In genomic region chr12:90965204-90965603, GRCh38 we compare ENCODE assay signal across 4 cellular contexts.
A peak's percentile ranks its signal among the peaks of the same experiment; 100 is the strongest.
TF ChIP-seq lines count a peak whose summit lies in the region.

No MANE protein-coding gene starts in this region.

TF ChIP-seq in SK-N-SH treated with all-trans-retinoic acid at 6 μM for 48 hours, 23 proteins besides CTCF, POLR2A, EP300 and RAD21:
- peak; percentile 84 for TF ChIP-seq ZNF8 (CRISPR knock-in tag; IDR thresholded peaks at IDR 0.05)
- TF ChIP-seq GLIS3 (CRISPR knock-in tag; IDR thresholded peaks at IDR 0.05), result no peak
- TF ChIP-seq OSR1 (CRISPR knock-in tag; IDR thresholded peaks at IDR 0.05), result no peak
- TF ChIP-seq ZFP3 (CRISPR knock-in tag; IDR thresholded peaks at IDR 0.05), result no peak

TF ChIP-seq in SK-N-SH, 30 proteins besides CTCF, POLR2A, EP300 and RAD21 (continues in another document):
- no peak for TF ChIP-seq RCOR1 (IDR thresholded peaks at IDR 0.05; ENCODE audit: low read length)
- TF ChIP-seq MEF2A (IDR thresholded peaks at IDR 0.05; ENCODE audit: borderline replicate concordance, low read depth), result no peak
- no peak for TF ChIP-seq TAF1 (IDR thresholded peaks at IDR 0.05; ENCODE audit: borderline replicate concordance, low read depth, low read length)
- TF ChIP-seq PBX3 (IDR thresholded peaks at IDR 0.05), result no peak
- no peak for TF ChIP-seq NRF1 (IDR thresholded peaks at IDR 0.05; ENCODE audit: low read depth, low read length)
- no peak for TF ChIP-seq MXI1 (IDR thresholded peaks at IDR 0.05; ENCODE audit: low read depth, low read length)
- no peak for TF ChIP-seq RXRA (IDR thresholded peaks at IDR 0.05; ENCODE audit: borderline replicate concordance, low read depth)
- TF ChIP-seq REST (IDR thresholded peaks at IDR 0.05; ENCODE audit: low read depth, low read length), result no peak
- TF ChIP-seq ELF1 (IDR thresholded peaks at IDR 0.05), result no peak
- no peak for TF ChIP-seq SIN3A (IDR thresholded peaks at IDR 0.05; ENCODE audit: borderline replicate concordance, low read depth, low read length)
- no peak for TF ChIP-seq YY1 (IDR thresholded peaks at IDR 0.05; ENCODE audit: low read depth)
- TF ChIP-seq ZBTB33 (IDR thresholded peaks at IDR 0.05; ENCODE audit: borderline replicate concordance, low read depth), result no peak
- TF ChIP-seq GATA2 (CRISPR knock-in tag; IDR thresholded peaks at IDR 0.05), result no peak

TF ChIP-seq in IMR-90, 13 proteins besides CTCF, POLR2A, EP300 and RAD21:
- no peak for TF ChIP-seq SMC3 (IDR thresholded peaks at IDR 0.05; ENCODE audit: low read depth, low read length)
- TF ChIP-seq NFE2L2 (IDR thresholded peaks at IDR 0.05; ENCODE audit: low read depth, low read length), result peak; percentile 72

TF ChIP-seq in GM12878, 131 proteins besides CTCF, POLR2A, EP300 and RAD21:
- TF ChIP-seq POU2F2 (IDR thresholded peaks at IDR 0.05; ENCODE audit: borderline replicate concordance, low read depth, low read length) (no peak), NFYA (IDR thresholded peaks at IDR 0.05; ENCODE audit: borderline replicate concordance, low read depth, low read length) (no peak), PAX8 (IDR thresholded peaks at IDR 0.05) (no peak), BACH1 (IDR thresholded peaks at IDR 0.05; ENCODE audit: borderline replicate concordance) (0 out of 2 replicates have a peak, but pooled peaks have one; percentile 45), ZNF207 (IDR thresholded peaks at IDR 0.05; ENCODE audit: borderline replicate concordance) (no peak), GATAD2B (conservative IDR thresholded peaks at IDR 0.05; ENCODE audit: low read depth) (no peak), ZNF622 (IDR thresholded peaks at IDR 0.05) (no peak), MXI1 (IDR thresholded peaks at IDR 0.05; ENCODE audit: low read depth, low read length) (no peak), KAT2A (conservative IDR thresholded peaks at IDR 0.05; ENCODE audit: control insufficient read depth, low read depth, low read length) (no peak), CBFB (IDR thresholded peaks at IDR 0.05; ENCODE audit: low read depth) (no peak), MEF2A (IDR thresholded peaks at IDR 0.05; ENCODE audit: insufficient read depth, low read depth, low read length) (no peak), RB1 (IDR thresholded peaks at IDR 0.05; ENCODE audit: borderline replicate concordance) (no peak), JUNB (IDR thresholded peaks at IDR 0.05) (peak; percentile 17; the same call in 1 of the 2 replicates), DPF2 (IDR thresholded peaks at IDR 0.05) (no peak), SPI1 (IDR thresholded peaks at IDR 0.05; ENCODE audit: borderline replicate concordance, insufficient read depth, low read depth, low read length) (peak; percentile 12; the same call in 1 of the 2 replicates), LARP7 (IDR thresholded peaks at IDR 0.05) (no peak)
TF ChIP-seq in GM12878: peak in this region for 3.
